Comparison of ENCODE assay signal across 8 cellular contexts in the genomic region with DNA sequence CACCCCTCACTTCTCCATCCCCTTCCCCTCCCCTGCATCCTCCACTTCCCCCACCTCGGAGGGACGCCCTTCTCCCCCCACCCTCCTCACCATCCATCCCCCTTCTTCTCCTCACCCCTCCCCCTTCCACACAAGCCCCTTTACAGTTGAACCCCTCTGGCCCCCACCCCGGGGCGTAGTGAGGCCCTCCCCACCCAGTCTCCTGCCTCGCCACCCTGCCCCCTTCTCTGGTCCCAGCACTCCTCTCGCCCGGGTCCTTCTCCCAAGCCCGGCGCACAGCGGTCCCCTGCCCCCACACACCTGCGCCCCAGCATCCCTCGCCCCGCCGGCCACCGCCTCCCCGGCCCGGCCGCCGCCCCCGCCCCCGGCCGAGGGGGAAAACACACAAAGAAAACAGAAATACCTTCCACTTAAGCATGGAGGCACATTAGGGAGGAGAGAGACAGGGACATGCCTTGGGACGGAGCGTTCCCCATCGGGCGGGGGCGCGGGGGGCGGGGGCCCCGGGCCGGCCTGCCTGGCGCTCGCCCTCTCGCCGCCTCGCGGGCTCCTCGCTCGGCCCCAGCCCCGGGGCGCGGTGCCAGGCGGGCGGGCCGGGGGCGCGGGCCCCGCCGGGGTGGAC. TPM values are rescaled to one million over a fixed set of nuclear protein-coding genes. Genes with fewer than 3 reads are reported as not detected.
DNase-seq lines count a peak whose midpoint lies in the region; TF ChIP-seq lines count a peak whose summit lies in the region.

No MANE protein-coding gene starts in this region.

- 0 out of 2 replicates have a peak, but pooled peaks cover 6% of the 10 kb centered on the region for H3K4me1 ChIP-seq in MM.1S (ENCODE audit: low read length)
- peaks cover 17% of the 10 kb centered on the region for H3K4me1 ChIP-seq in effector memory CD4-positive, alpha-beta T cell (ENCODE audit: control insufficient read depth, insufficient read depth, low read length, poor library complexity, severe bottlenecking)

- peak overlapping the region; percentile 52; the same call in 1 of the 2 replicates for H3K4me2 ChIP-seq in MM.1S (ENCODE audit: low read depth, low read length)

- peak overlapping the region; percentile 69 for H3K4me3 ChIP-seq in GM06990 (replicated peaks; ENCODE audit: low read depth, low read length)
- H3K4me3 ChIP-seq in MM.1S (ENCODE audit: low read length) = peak overlapping the region; percentile 33; the same call in 1 of the 2 replicates
- H3K4me3 ChIP-seq in effector memory CD4-positive, alpha-beta T cell (ENCODE audit: insufficient read depth, low read depth, low read length, poor library complexity, severe bottlenecking) = peak overlapping the region; percentile 45
- no peak overlapping the region for H3K4me3 ChIP-seq in brain microvascular endothelial cell (ENCODE audit: low read depth, low read length)

- TF ChIP-seq CTCF in GM06990 (IDR thresholded peaks at IDR 0.05; ENCODE audit: insufficient read depth, low read length, poor library complexity, severe bottlenecking) = no peak
- no peak for TF ChIP-seq CTCF in MM.1S (IDR thresholded peaks at IDR 0.05; ENCODE audit: low read length)
- no peak for TF ChIP-seq CTCF in progenitor cell of endocrine pancreas (IDR thresholded peaks at IDR 0.05; ENCODE audit: unreplicated experiment)
- TF ChIP-seq CTCF in brain microvascular endothelial cell (IDR thresholded peaks at IDR 0.05; ENCODE audit: low read depth, low read length, missing control alignments) = no peak

- no peaks in the 10 kb centered on the region for H3K36me3 ChIP-seq in GM06990 (ENCODE audit: control insufficient read depth, insufficient read depth, low read length)
- no peaks in the 10 kb centered on the region for H3K36me3 ChIP-seq in MM.1S (replicated peaks; ENCODE audit: insufficient read depth, low read length)
- no peaks in the 10 kb centered on the region for H3K36me3 ChIP-seq in effector memory CD4-positive, alpha-beta T cell (ENCODE audit: control insufficient read depth, insufficient read depth, low read length)
- H3K36me3 ChIP-seq in brain microvascular endothelial cell (replicated peaks) = no peaks in the 10 kb centered on the region

- no peak overlapping the region for H3K27ac ChIP-seq in MM.1S (ENCODE audit: low read length)
- no peak overlapping the region for H3K27ac ChIP-seq in effector memory CD4-positive, alpha-beta T cell (ENCODE audit: insufficient read depth, low read length, poor library complexity, severe bottlenecking)
- H3K27ac ChIP-seq in brain microvascular endothelial cell = no peak overlapping the region

- H4K20me1 ChIP-seq in MM.1S (ENCODE audit: insufficient read depth, low read length) = no peaks in the 10 kb centered on the region

- H3K27me3 Mint-ChIP-seq in progenitor cell of endocrine pancreas = peaks cover 46% of the 10 kb centered on the region

- H3K27ac Mint-ChIP-seq in progenitor cell of endocrine pancreas = no peak overlapping the region

- no peak overlapping the region for H3K9ac ChIP-seq in MM.1S (ENCODE audit: low read length)

- H3K27me3 ChIP-seq in GM06990 (replicated peaks; ENCODE audit: control insufficient read depth, insufficient read depth, low read length) (no peaks in the 10 kb centered on the region; the same call in none of the 2 replicates), MM.1S (replicated peaks; ENCODE audit: insufficient read depth, low read length) (peaks cover 76% of the 10 kb centered on the region), brain microvascular endothelial cell (replicated peaks) (peaks cover 65% of the 10 kb centered on the region)
- H3K27me3 ChIP-seq in effector memory CD4-positive, alpha-beta T cell (replicated peaks; ENCODE audit: control insufficient read depth, insufficient read depth, low read length, poor library complexity, severe bottlenecking) = peaks cover 50% of the 10 kb centered on the region

- H3K4me3 Mint-ChIP-seq in progenitor cell of endocrine pancreas (ENCODE audit: low read depth) = peak overlapping the region; percentile 61

- H3F3A ChIP-seq in MM.1S (ENCODE audit: insufficient read depth, low read length) = no peaks in the 10 kb centered on the region

- H3K79me2 ChIP-seq in MM.1S (ENCODE audit: low read length) = no peaks in the 10 kb centered on the region

- no peaks in the 10 kb centered on the region for H3K9me3 Mint-ChIP-seq in progenitor cell of endocrine pancreas (ENCODE audit: low read depth)

- H3K9me3 ChIP-seq in MM.1S (replicated peaks; ENCODE audit: insufficient read depth, low read length) = no peaks in the 10 kb centered on the region
- no peaks in the 10 kb centered on the region for H3K9me3 ChIP-seq in effector memory CD4-positive, alpha-beta T cell (ENCODE audit: control insufficient read depth, low read length)

- 0 out of 2 replicates have a peak overlapping the region, but pooled peaks have one; percentile 42 for H2AFZ ChIP-seq in MM.1S (ENCODE audit: low read length)

- H3K36me3 Mint-ChIP-seq in progenitor cell of endocrine pancreas (ENCODE audit: insufficient read depth) = no peaks in the 10 kb centered on the region

- peaks cover 13% of the 10 kb centered on the region for H3K4me1 Mint-ChIP-seq in progenitor cell of endocrine pancreas (ENCODE audit: low read depth)

- in situ Hi-C loops in brain microvascular endothelial cell (cut with HindIII; ENCODE audit: low pct_ligation_motif_present, low sequenced_read_pairs) = no loop called here

- H3K9me2 ChIP-seq in MM.1S (replicated peaks; ENCODE audit: insufficient read depth, low read length) = no peaks in the 10 kb centered on the region

- DNase-seq in GM06990 (ENCODE audit: extremely low read depth, insufficient read length) = peak; percentile 37
- DNase-seq in MM.1S = no peak
- no peak for DNase-seq in effector memory CD4-positive, alpha-beta T cell
- no peak for DNase-seq in progenitor cell of endocrine pancreas (ENCODE audit: low spot score, unreplicated experiment)
- no peak for DNase-seq in AG08396 (ENCODE audit: low spot score)
- DNase-seq in epidermal melanocyte (ENCODE audit: insufficient read length, low spot score) = no peak
- DNase-seq in brain microvascular endothelial cell = no peak
- no peak for DNase-seq in SW 1271 (lab: John Stamatoyannopoulos, UW)

RNA-seq across cellular contexts. Expression of a gene that starts 0.4 kb away (rescaled TPM):
- 13.8 and 16.7 TPM in 2 replicates for total RNA-seq in progenitor cell of endocrine pancreas
